12 cellular contexts compared by ENCODE assay signal in genomic region chr16:12092347-12092882, GRCh38.
DNase-seq lines count a peak whose midpoint lies in the region; ATAC-seq and TF ChIP-seq lines count a peak whose summit lies in the region.
"Had no signal": no experiment of that assay in that cellular context is flagged by ENCODE, and none has a peak within 500 bp of the region (broad histone marks: within the 10 kb centered on the region; RNA-seq: fewer than 3 reads in every experiment).

No MANE protein-coding gene starts in this region.

- DNase-seq in AG04449 (ENCODE audit: low read depth, low spot score): peak; percentile 57
- DNase-seq in H4 (ENCODE audit: low spot score): peak; percentile 62
- DNase-seq in astrocyte of the cerebellum (ENCODE audit: low read depth): peak; percentile 97
- peak; percentile 79 for DNase-seq in left kidney (ENCODE audit: low read depth, low spot score)
- DNase-seq in GM20000 (ENCODE audit: low spot score): no peak
- DNase-seq in activated effector memory CD4-positive, alpha-beta T cell treated with Interleukin-2 at 50 U/mL for 16 hours: no peak
- DNase-seq: activated gamma-delta T cell treated with Interleukin-2 at 50 U/mL for 16 hours, DND-41 had no signal

- CTCF ChIA-PET in AG04449 (lab: Yijun Ruan, JAX): interaction anchor here (0.9 to 7.1 kb wide), 3 partner anchors 16 to 136 kb away, joined by 5 to 121 read pairs (median 95); no protein-coding TSS in a partner anchor

- ATAC-seq in HG03457 (IDR thresholded peaks at IDR 0.05; ENCODE audit: unreplicated experiment) (no peak), HG03097 (IDR thresholded peaks at IDR 0.05; ENCODE audit: low FRiP score, unreplicated experiment) (no peak)

- no peak overlapping the region for H3K4me3 ChIP-seq in AG04449 (ENCODE audit: low read depth, low read length)
- no peak overlapping the region for H3K4me3 ChIP-seq in astrocyte of the cerebellum (ENCODE audit: low read depth, low read length)
- H3K4me3 ChIP-seq: SK-N-MC, uterus had no signal

- in situ Hi-C loops in astrocyte of the cerebellum (cut with HindIII; ENCODE audit: low sequenced_read_pairs): no loop called here

- POLR2A ChIA-PET in AG04449 (lab: Yijun Ruan, JAX): no interaction called here

- no peak for TF ChIP-seq CTCF in AG04449 (IDR thresholded peaks at IDR 0.05; ENCODE audit: insufficient read depth, low read length, missing control alignments)
- no peak for TF ChIP-seq CTCF in astrocyte of the cerebellum (IDR thresholded peaks at IDR 0.05; ENCODE audit: low read depth, low read length, missing control alignments)
- no peak for TF ChIP-seq CTCF in GM20000 (IDR thresholded peaks at IDR 0.05; ENCODE audit: extremely low read depth, missing control alignments)

Comparison
In these comparisons a context has a peak if more than half of its experiments do, and no peak if none do; other contexts are left out.
1. DNase-seq: peak in AG04449 (single experiment), H4 (single experiment), astrocyte of the cerebellum (single experiment) and left kidney (single experiment); none in GM20000 (single experiment) and activated effector memory CD4-positive, alpha-beta T cell treated with Interleukin-2 at 50 U/mL for 16 hours (single experiment).